Comparison of ENCODE assay signal across 1 cellular context in genomic region chr16:8908779-8909468, GRCh38.
A peak's percentile ranks its signal among the peaks of the same experiment; 100 is the strongest.
TF ChIP-seq lines count a peak whose summit lies in the region.

No MANE protein-coding gene starts in this region.

TF ChIP-seq in K562, 482 proteins besides CTCF, POLR2A, EP300 and RAD21:
- peak; percentile 86 for TF ChIP-seq ZNF316 (IDR thresholded peaks at IDR 0.05)
- no peak for TF ChIP-seq GABPA (tag; conservative IDR thresholded peaks at IDR 0.05; ENCODE audit: low read depth)
- TF ChIP-seq GATA2 (CRISPR knock-in tag; IDR thresholded peaks at IDR 0.05) = no peak
- peak; percentile 72 for TF ChIP-seq MAFK (IDR thresholded peaks at IDR 0.05; ENCODE audit: low read length)
- no peak for TF ChIP-seq NFYB (IDR thresholded peaks at IDR 0.05; ENCODE audit: extremely low read depth, insufficient read length)
- TF ChIP-seq RBM14 (IDR thresholded peaks at IDR 0.05; ENCODE audit: borderline replicate concordance, insufficient read depth, low read depth, low read length) = no peak
- TF ChIP-seq MYBL2 (IDR thresholded peaks at IDR 0.05; ENCODE audit: low read depth) = no peak
- no peak for TF ChIP-seq MYBL2 (CRISPR knock-in tag; IDR thresholded peaks at IDR 0.05; ENCODE audit: borderline replicate concordance)
- peak; percentile 82 for TF ChIP-seq C11orf30 (IDR thresholded peaks at IDR 0.05; ENCODE audit: low read depth)
- TF ChIP-seq, protein P1, sequence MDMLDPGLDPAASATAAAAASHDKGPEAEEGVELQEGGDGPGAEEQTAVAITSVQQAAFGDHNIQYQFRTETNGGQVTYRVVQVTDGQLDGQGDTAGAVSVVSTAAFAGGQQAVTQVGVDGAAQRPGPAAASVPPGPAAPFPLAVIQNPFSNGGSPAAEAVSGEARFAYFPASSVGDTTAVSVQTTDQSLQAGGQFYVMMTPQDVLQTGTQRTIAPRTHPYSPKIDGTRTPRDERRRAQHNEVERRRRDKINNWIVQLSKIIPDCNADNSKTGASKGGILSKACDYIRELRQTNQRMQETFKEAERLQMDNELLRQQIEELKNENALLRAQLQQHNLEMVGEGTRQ (CRISPR knock-in tag; IDR thresholded peaks at IDR 0.05) = no peak
- 0 out of 4 replicates have a peak, but pooled peaks of 1 of the 2 experiments have one; percentile 14 for TF ChIP-seq FOXA3 (CRISPR knock-in tag; conservative IDR thresholded peaks at IDR 0.05 in 1 of 2, IDR thresholded peaks at IDR 0.05 in 1 of 2)
- no peak for TF ChIP-seq FOXA1 (IDR thresholded peaks at IDR 0.05; ENCODE audit: borderline replicate concordance)
- no peak for TF ChIP-seq HNRNPK (IDR thresholded peaks at IDR 0.05; ENCODE audit: low read depth, low read length, poor library complexity, severe bottlenecking)
- no peak for TF ChIP-seq NFRKB (IDR thresholded peaks at IDR 0.05; ENCODE audit: low read depth)
- TF ChIP-seq MEIS2 (IDR thresholded peaks at IDR 0.05; ENCODE audit: partially characterized antibody) = peak; percentile 46
- TF ChIP-seq SLC30A9 (CRISPR knock-in tag; IDR thresholded peaks at IDR 0.05) = no peak
- peak; percentile 62 for TF ChIP-seq MAFG (tag; conservative IDR thresholded peaks at IDR 0.05)
- no peak for TF ChIP-seq ZBTB9 (CRISPR knock-in tag; IDR thresholded peaks at IDR 0.05)
- TF ChIP-seq, protein P2, sequence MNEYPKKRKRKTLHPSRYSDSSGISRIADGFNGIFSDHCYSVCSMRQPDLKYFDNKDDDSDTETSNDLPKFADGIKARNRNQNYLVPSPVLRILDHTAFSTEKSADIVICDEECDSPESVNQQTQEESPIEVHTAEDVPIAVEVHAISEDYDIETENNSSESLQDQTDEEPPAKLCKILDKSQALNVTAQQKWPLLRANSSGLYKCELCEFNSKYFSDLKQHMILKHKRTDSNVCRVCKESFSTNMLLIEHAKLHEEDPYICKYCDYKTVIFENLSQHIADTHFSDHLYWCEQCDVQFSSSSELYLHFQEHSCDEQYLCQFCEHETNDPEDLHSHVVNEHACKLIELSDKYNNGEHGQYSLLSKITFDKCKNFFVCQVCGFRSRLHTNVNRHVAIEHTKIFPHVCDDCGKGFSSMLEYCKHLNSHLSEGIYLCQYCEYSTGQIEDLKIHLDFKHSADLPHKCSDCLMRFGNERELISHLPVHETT (CRISPR knock-in tag; conservative IDR thresholded peaks at IDR 0.05 in 1 of 2, IDR thresholded peaks at IDR 0.05 in 1 of 2) = no peak
- TF ChIP-seq ELF2 (CRISPR knock-in tag; IDR thresholded peaks at IDR 0.05) = no peak
- 0 out of 2 replicates have a peak, but pooled peaks have one; percentile 20 for TF ChIP-seq NFE2 (IDR thresholded peaks at IDR 0.05; ENCODE audit: low read depth)
- no peak for TF ChIP-seq ZNF431 (CRISPR knock-in tag; IDR thresholded peaks at IDR 0.05)
- 0 out of 2 replicates have a peak, but pooled peaks have one; percentile 24 for TF ChIP-seq LEF1 (IDR thresholded peaks at IDR 0.05)
- no peak for TF ChIP-seq ZNF133 (CRISPR knock-in tag; IDR thresholded peaks at IDR 0.05)
- TF ChIP-seq MAFF (IDR thresholded peaks at IDR 0.05; ENCODE audit: low read length) = peak; percentile 68; the same call in 1 of the 2 replicates
